In the genomic region with DNA sequence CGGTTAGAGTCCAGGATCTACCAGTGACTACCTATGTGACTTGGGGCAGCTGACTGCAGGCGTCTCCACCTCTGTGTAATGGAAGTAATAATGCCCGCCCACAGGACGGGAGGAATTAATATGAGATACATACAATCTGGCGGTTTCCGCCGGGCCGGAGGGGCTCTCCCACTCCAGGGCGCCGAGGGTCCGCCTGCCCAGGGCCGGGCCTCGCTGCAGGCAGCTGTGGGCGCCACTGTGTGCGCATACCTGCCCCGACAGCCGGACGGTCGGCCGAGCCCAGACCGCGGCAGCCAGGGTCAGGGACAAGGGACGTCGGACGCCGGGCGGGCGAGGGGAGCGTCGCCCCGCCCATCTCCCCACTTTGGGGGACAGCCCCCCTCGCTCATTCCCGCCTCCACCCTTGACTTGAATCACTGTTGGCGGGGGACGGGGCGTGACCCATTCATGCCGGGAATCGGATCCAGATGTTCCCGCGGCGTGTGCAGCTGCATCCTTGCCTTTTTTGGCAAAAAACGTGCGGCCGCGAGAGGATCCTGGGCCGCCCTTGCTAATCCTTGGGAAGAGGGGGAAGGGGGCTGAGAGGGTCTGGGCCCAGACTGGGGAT, we compare ENCODE assay signal across 8 cellular contexts. TPM values are rescaled to one million over a fixed set of nuclear protein-coding genes. Genes with fewer than 3 reads are reported as not detected.
A peak's percentile ranks its signal among the peaks of the same experiment; 100 is the strongest.
DNase-seq lines count a peak whose midpoint lies in the region; ATAC-seq and TF ChIP-seq lines count a peak whose summit lies in the region.

No MANE protein-coding gene starts in this region.

- H3K4me3 ChIP-seq in foreskin fibroblast (ENCODE audit: low read depth in 1 of 2, low read length in 2 of 2) (peak overlapping the region; percentile 46 to 52), neutrophil (ENCODE audit: low read depth in 1 of 2, low read length in 1 of 2) (peak overlapping the region; percentile 56)

- H3K36me3 Mint-ChIP-seq in activated T-cell treated with anti-CD3 and anti-CD28 coated beads, Interleukin-2, amount 50 U/mL, for 24 hours (ENCODE audit: low read depth) = peaks cover 59% of the 10 kb centered on the region
- H3K36me3 Mint-ChIP-seq in activated CD8-positive, alpha-beta T cell treated with anti-CD3 and anti-CD28 coated beads, Interleukin-2, amount 10 ng/mL, durations not matched to agents 7 days and 5 days (ENCODE audit: low read depth) = peaks cover 20% of the 10 kb centered on the region

- ATAC-seq in activated CD8-positive, alpha-beta T cell treated with anti-CD3 and anti-CD28 coated beads, Interleukin-2, amount 10 ng/mL, durations not matched to agents 7 days and 5 days = peak; percentile 55
- ATAC-seq in GM18511 (IDR thresholded peaks at IDR 0.05; ENCODE audit: unreplicated experiment) (no peak), GM21723 (IDR thresholded peaks at IDR 0.05; ENCODE audit: unreplicated experiment) (no peak)

- POLR2A ChIA-PET in activated CD8-positive, alpha-beta T cell treated with anti-CD3 and anti-CD28 coated beads, Interleukin-2, amount 10 ng/mL, durations not matched to agents 7 days and 5 days (lab: Charles Lee) = interaction anchor here (1.7 to 4.4 kb wide), 3 partner anchors 8 to 17 kb away, joined by 7 to 24 read pairs (median 11); no protein-coding TSS in a partner anchor

- H3K9me3 Mint-ChIP-seq in activated T-cell treated with anti-CD3 and anti-CD28 coated beads, Interleukin-2, amount 50 U/mL, for 24 hours = no peaks in the 10 kb centered on the region
- no peaks in the 10 kb centered on the region for H3K9me3 Mint-ChIP-seq in activated CD8-positive, alpha-beta T cell treated with anti-CD3 and anti-CD28 coated beads, Interleukin-2, amount 10 ng/mL, durations not matched to agents 7 days and 5 days (ENCODE audit: insufficient read depth)

- no peaks in the 10 kb centered on the region for H3K27me3 ChIP-seq in neutrophil

- H3K4me3 Mint-ChIP-seq in activated T-cell treated with anti-CD3 and anti-CD28 coated beads, Interleukin-2, amount 50 U/mL, for 24 hours = peak overlapping the region; percentile 70
- peak overlapping the region; percentile 64 for H3K4me3 Mint-ChIP-seq in activated CD8-positive, alpha-beta T cell treated with anti-CD3 and anti-CD28 coated beads, Interleukin-2, amount 10 ng/mL, durations not matched to agents 7 days and 5 days

- H3K36me3 ChIP-seq in neutrophil = peaks cover 21% of the 10 kb centered on the region

- CTCF ChIA-PET in activated CD8-positive, alpha-beta T cell treated with anti-CD3 and anti-CD28 coated beads, Interleukin-2, amount 10 ng/mL, durations not matched to agents 7 days and 5 days (lab: Charles Lee) = interaction anchor here (9.7 kb wide), 1 partner anchor 20 kb away, joined by 215 read pairs; a partner anchor contains a TSS

- H3K4me1 ChIP-seq in neutrophil (ENCODE audit: control insufficient read depth in 1 of 2, insufficient read depth in 1 of 2, low read depth in 1 of 2, low read length in 1 of 2) = peaks cover 66 to 67% of the 10 kb centered on the region in 2 experiments

- H3K27ac Mint-ChIP-seq in activated T-cell treated with anti-CD3 and anti-CD28 coated beads, Interleukin-2, amount 50 U/mL, for 24 hours = peak overlapping the region; percentile 92
- H3K27ac Mint-ChIP-seq in activated CD8-positive, alpha-beta T cell treated with anti-CD3 and anti-CD28 coated beads, Interleukin-2, amount 10 ng/mL, durations not matched to agents 7 days and 5 days = peak overlapping the region; percentile 89

- no peak for TF ChIP-seq CTCF in foreskin fibroblast (IDR thresholded peaks at IDR 0.05; ENCODE audit: low read depth, low read length)
- TF ChIP-seq CTCF in neutrophil (IDR thresholded peaks at IDR 0.05) = no peak

- DNase-seq in activated T-cell treated with anti-CD3 and anti-CD28 coated beads, Interleukin-2, amount 50 U/mL, for 24 hours = peak; percentile 68
- DNase-seq in activated T-cell treated with anti-CD3 and anti-CD28 coated beads, Interleukin-2, amount 50 U/mL, for 1 hour = no peak
- no peak for DNase-seq in activated CD8-positive, alpha-beta T cell treated with anti-CD3 and anti-CD28 coated beads, Interleukin-2, amount 10 ng/mL, durations not matched to agents 7 days and 5 days
- DNase-seq in foreskin fibroblast = peak; percentile 88 to 99
- no peak for DNase-seq in GF-D8 (lab: John Stamatoyannopoulos, UW)

- H3K27me3 Mint-ChIP-seq in activated T-cell treated with anti-CD3 and anti-CD28 coated beads, Interleukin-2, amount 50 U/mL, for 24 hours = no peaks in the 10 kb centered on the region
- no peaks in the 10 kb centered on the region for H3K27me3 Mint-ChIP-seq in activated CD8-positive, alpha-beta T cell treated with anti-CD3 and anti-CD28 coated beads, Interleukin-2, amount 10 ng/mL, durations not matched to agents 7 days and 5 days (ENCODE audit: low read depth)

- no peaks in the 10 kb centered on the region for H3K9me3 ChIP-seq in neutrophil

- peaks cover 56% of the 10 kb centered on the region for H3K4me1 Mint-ChIP-seq in activated T-cell treated with anti-CD3 and anti-CD28 coated beads, Interleukin-2, amount 50 U/mL, for 24 hours (ENCODE audit: low read depth)
- H3K4me1 Mint-ChIP-seq in activated CD8-positive, alpha-beta T cell treated with anti-CD3 and anti-CD28 coated beads, Interleukin-2, amount 10 ng/mL, durations not matched to agents 7 days and 5 days (ENCODE audit: low read depth) = peaks cover 50% of the 10 kb centered on the region

- peak overlapping the region; percentile 91 for H3K27ac ChIP-seq in neutrophil

RNA-seq across cellular contexts. Expression of a gene that starts 6.1 kb away (rescaled TPM):
- 10 to 100 TPM; 86.3 to 98.0 TPM for total RNA-seq in activated CD8-positive, alpha-beta T cell treated with anti-CD3 and anti-CD28 coated beads, Interleukin-2, amount 10 ng/mL, durations not matched to agents 7 days and 5 days

RNA-seq across cellular contexts. Expression of a gene that starts 9.4 kb away (rescaled TPM):
- 10 to 100 TPM; 12.4 to 13.5 TPM for total RNA-seq in activated CD8-positive, alpha-beta T cell treated with anti-CD3 and anti-CD28 coated beads, Interleukin-2, amount 10 ng/mL, durations not matched to agents 7 days and 5 days

RNA-seq across cellular contexts. Expression of a gene that starts 16.7 kb away (rescaled TPM):
- total RNA-seq in activated CD8-positive, alpha-beta T cell treated with anti-CD3 and anti-CD28 coated beads, Interleukin-2, amount 10 ng/mL, durations not matched to agents 7 days and 5 days = 10 to 100 TPM; 39.0 to 39.5 TPM

RNA-seq across cellular contexts. Expression of a gene that starts 49.0 kb away (rescaled TPM):
- 10 to 100 TPM; 40.2 to 41.1 TPM for total RNA-seq in activated CD8-positive, alpha-beta T cell treated with anti-CD3 and anti-CD28 coated beads, Interleukin-2, amount 10 ng/mL, durations not matched to agents 7 days and 5 days

RNA-seq across cellular contexts. Expression of a gene that starts 50.7 kb away (rescaled TPM):
- not detected for total RNA-seq in activated CD8-positive, alpha-beta T cell treated with anti-CD3 and anti-CD28 coated beads, Interleukin-2, amount 10 ng/mL, durations not matched to agents 7 days and 5 days

Comparison
In these comparisons a context has a peak if more than half of its experiments do, and no peak if none do; other contexts are left out.
1. DNase-seq: peak in activated T-cell treated with anti-CD3 and anti-CD28 coated beads, Interleukin-2, amount 50 U/mL, for 24 hours (single experiment) and foreskin fibroblast (2 of 2); none in activated T-cell treated with anti-CD3 and anti-CD28 coated beads, Interleukin-2, amount 50 U/mL, for 1 hour (single experiment), activated CD8-positive, alpha-beta T cell treated with anti-CD3 and anti-CD28 coated beads, Interleukin-2, amount 10 ng/mL, durations not matched to agents 7 days and 5 days (single experiment) and GF-D8 (single experiment).